Comparison of ENCODE assay signal across 36 cellular contexts in genomic region chr11:41861791-41862190, GRCh38.
"Had no signal": no experiment of that assay in that cellular context is flagged by ENCODE, and none has a peak within 500 bp of the region (broad histone marks: within the 10 kb centered on the region; RNA-seq: fewer than 3 reads in every experiment).

No MANE protein-coding gene starts in this region.

- H3K36me3 ChIP-seq: ascending aorta, cardiac muscle cell had no signal

- H3K36me3 Mint-ChIP-seq: activated CD4-positive, alpha-beta memory T cell treated with anti-CD3 and anti-CD28 coated beads for 36 hours; activated CD8-positive, alpha-beta memory T cell treated with anti-CD3 and anti-CD28 coated beads, Interleukin-2, amount 10 ng/mL, durations not matched to agents 7 days and 5 days; activated naive CD4-positive, alpha-beta T cell treated with anti-CD3 and anti-CD28 coated beads, Interleukin-2, amount 10 ng/mL, durations not matched to agents 7 days and 5 days; activated naive CD4-positive, alpha-beta T cell treated with anti-CD3 and anti-CD28 coated beads, Interleukin-2, amount 50 U/mL, for 24 hours; activated naive CD8-positive, alpha-beta T cell; activated naive CD8-positive, alpha-beta T cell treated with anti-CD3 and anti-CD28 coated beads, Interleukin-2, amount 10 ng/mL, durations not matched to agents 7 days and 5 days; brain had no signal

- DNase-seq: activated B cell treated with CpG ODN at 0.5 μM for 24 hours; activated CD4-positive, alpha-beta memory T cell treated with anti-CD3 and anti-CD28 coated beads for 36 hours; activated CD4-positive, alpha-beta T cell treated with anti-CD3 and anti-CD28 coated beads for 4 hours; activated CD4-positive, alpha-beta T cell treated with anti-CD3 and anti-CD28 coated beads, Interleukin-2, amount 10 ng/mL, durations not matched to agents 24 days and 14 days; activated CD4-positive, alpha-beta T cell treated with anti-CD3 and anti-CD28 coated beads, Interleukin-2, amount 50 U/mL, for 1 hour; activated CD4-positive, alpha-beta T cell treated with anti-CD3 and anti-CD28 coated beads, Interleukin-2, amount 50 U/mL, for 4 hours; activated CD4-positive, CD25-positive, alpha-beta regulatory T cell treated with anti-CD3 and anti-CD28 coated beads, Interleukin-2, amount 50 U/mL, for 72 hours; activated CD8-positive, alpha-beta memory T cell treated with anti-CD3 and anti-CD28 coated beads for 24 hours; activated CD8-positive, alpha-beta memory T cell treated with anti-CD3 and anti-CD28 coated beads, Interleukin-2, amount 10 ng/mL, durations not matched to agents 7 days and 5 days; activated CD8-positive, alpha-beta memory T cell treated with anti-CD3 and anti-CD28 coated beads, Interleukin-2, amount 50 U/mL, for 48 hours; activated CD8-positive, alpha-beta T cell treated with anti-CD3 and anti-CD28 coated beads, Interleukin-2, amount 10 ng/mL, durations not matched to agents 7 days and 5 days; activated effector memory CD4-positive, alpha-beta T cell treated with Interleukin-2 at 50 U/mL for 16 hours; activated gamma-delta T cell; activated naive CD4-positive, alpha-beta T cell treated with anti-CD3 and anti-CD28 coated beads, Interleukin-2, amount 10 ng/mL, durations not matched to agents 7 days and 5 days; activated naive CD4-positive, alpha-beta T cell treated with Interleukin-2 at 50 U/mL for 16 hours; activated naive CD8-positive, alpha-beta T cell treated with anti-CD3 and anti-CD28 coated beads, Interleukin-2, amount 10 ng/mL, durations not matched to agents 7 days and 5 days; activated naive CD8-positive, alpha-beta T cell treated with anti-CD3 and anti-CD28 coated beads, Interleukin-2, amount 50 U/mL, for 24 hours; activated T-cell treated with anti-CD3 and anti-CD28 coated beads, Interleukin-2, amount 50 U/mL, for 24 hours; activated T-cell treated with anti-CD3 and anti-CD28 coated beads, Interleukin-2, amount 50 U/mL, for 48 hours; amygdala; anterior cingulate cortex; caudate nucleus; cerebellar nuclear complex; T-helper 1 cell; T-helper 2 cell; T-helper 9 cell had no signal

- H3K4me1 Mint-ChIP-seq: activated B cell treated with CpG ODN at 0.5 μM for 24 hours; activated CD4-positive, alpha-beta T cell treated with anti-CD3 and anti-CD28 coated beads, Interleukin-2, amount 10 ng/mL, durations not matched to agents 24 days and 14 days; activated CD8-positive, alpha-beta memory T cell treated with anti-CD3 and anti-CD28 coated beads, Interleukin-2, amount 10 ng/mL, durations not matched to agents 7 days and 5 days; activated naive CD4-positive, alpha-beta T cell treated with anti-CD3 and anti-CD28 coated beads, Interleukin-2, amount 10 ng/mL, durations not matched to agents 7 days and 5 days; activated naive CD4-positive, alpha-beta T cell treated with anti-CD3 and anti-CD28 coated beads, Interleukin-2, amount 50 U/mL, for 24 hours; activated naive CD8-positive, alpha-beta T cell treated with anti-CD3 and anti-CD28 coated beads, Interleukin-2, amount 10 ng/mL, durations not matched to agents 7 days and 5 days; activated naive CD8-positive, alpha-beta T cell treated with anti-CD3 and anti-CD28 coated beads, Interleukin-2, amount 50 U/mL, for 24 hours; brain; central memory CD8-positive, alpha-beta T cell had no signal

- H3K27me3 ChIP-seq: ascending aorta, cardiac muscle cell had no signal

- H3K27ac ChIP-seq: ascending aorta, cardiac muscle cell, VCaP had no signal

- H3K27me3 Mint-ChIP-seq: activated B cell treated with CpG ODN at 0.5 μM for 24 hours; activated CD4-positive, alpha-beta memory T cell treated with anti-CD3 and anti-CD28 coated beads for 36 hours; activated CD4-positive, alpha-beta T cell treated with anti-CD3 and anti-CD28 coated beads, Interleukin-2, amount 10 ng/mL, durations not matched to agents 24 days and 14 days; activated CD8-positive, alpha-beta memory T cell treated with anti-CD3 and anti-CD28 coated beads, Interleukin-2, amount 10 ng/mL, durations not matched to agents 7 days and 5 days; activated naive CD4-positive, alpha-beta T cell treated with anti-CD3 and anti-CD28 coated beads, Interleukin-2, amount 10 ng/mL, durations not matched to agents 7 days and 5 days; activated naive CD4-positive, alpha-beta T cell treated with anti-CD3 and anti-CD28 coated beads, Interleukin-2, amount 50 U/mL, for 24 hours; activated naive CD8-positive, alpha-beta T cell; activated naive CD8-positive, alpha-beta T cell treated with anti-CD3 and anti-CD28 coated beads, Interleukin-2, amount 10 ng/mL, durations not matched to agents 7 days and 5 days; activated naive CD8-positive, alpha-beta T cell treated with anti-CD3 and anti-CD28 coated beads, Interleukin-2, amount 50 U/mL, for 24 hours; activated T-cell treated with anti-CD3 and anti-CD28 coated beads, Interleukin-2, amount 50 U/mL, for 24 hours; central memory CD8-positive, alpha-beta T cell had no signal

- H3K9me3 ChIP-seq: ascending aorta had no signal

- H3K4me3 ChIP-seq: ascending aorta, cardiac muscle cell had no signal

- ATAC-seq: activated CD8-positive, alpha-beta memory T cell treated with anti-CD3 and anti-CD28 coated beads, Interleukin-2, amount 10 ng/mL, durations not matched to agents 7 days and 5 days; activated CD8-positive, alpha-beta T cell treated with anti-CD3 and anti-CD28 coated beads, Interleukin-2, amount 10 ng/mL, durations not matched to agents 7 days and 5 days; activated naive CD8-positive, alpha-beta T cell treated with anti-CD3 and anti-CD28 coated beads, Interleukin-2, amount 50 U/mL, for 24 hours had no signal

- H3K9me3 Mint-ChIP-seq: brain had no signal

- H3K4me3 Mint-ChIP-seq: activated B cell treated with CpG ODN at 0.5 μM for 24 hours; activated CD4-positive, alpha-beta memory T cell treated with anti-CD3 and anti-CD28 coated beads for 36 hours; activated CD4-positive, alpha-beta T cell treated with anti-CD3 and anti-CD28 coated beads, Interleukin-2, amount 10 ng/mL, durations not matched to agents 24 days and 14 days; activated CD8-positive, alpha-beta memory T cell treated with anti-CD3 and anti-CD28 coated beads, Interleukin-2, amount 10 ng/mL, durations not matched to agents 7 days and 5 days; activated CD8-positive, alpha-beta T cell treated with anti-CD3 and anti-CD28 coated beads, Interleukin-2, amount 10 ng/mL, durations not matched to agents 7 days and 5 days; activated naive CD4-positive, alpha-beta T cell treated with anti-CD3 and anti-CD28 coated beads, Interleukin-2, amount 10 ng/mL, durations not matched to agents 7 days and 5 days; activated naive CD4-positive, alpha-beta T cell treated with anti-CD3 and anti-CD28 coated beads, Interleukin-2, amount 50 U/mL, for 24 hours; activated naive CD8-positive, alpha-beta T cell; activated naive CD8-positive, alpha-beta T cell treated with anti-CD3 and anti-CD28 coated beads, Interleukin-2, amount 10 ng/mL, durations not matched to agents 7 days and 5 days; activated naive CD8-positive, alpha-beta T cell treated with anti-CD3 and anti-CD28 coated beads, Interleukin-2, amount 50 U/mL, for 24 hours; activated T-cell treated with anti-CD3 and anti-CD28 coated beads, Interleukin-2, amount 50 U/mL, for 24 hours; brain; central memory CD8-positive, alpha-beta T cell; T-helper 1 cell treated with Interleukin-12 subunit alpha and Interleukin-12 subunit beta and Interleukin-4 antibody, amounts not matched to agents 30 μg/mL and 1 μg/mL, for 36 hours; T-helper 2 cell treated with Interferon-gamma antibody and Interleukin-4, amounts not matched to agents 5 μg/mL and 100 μg/mL, for 36 hours had no signal

- H3K27ac Mint-ChIP-seq: activated B cell treated with CpG ODN at 0.5 μM for 24 hours; activated CD4-positive, alpha-beta memory T cell treated with anti-CD3 and anti-CD28 coated beads for 36 hours; activated CD4-positive, alpha-beta T cell treated with anti-CD3 and anti-CD28 coated beads, Interleukin-2, amount 10 ng/mL, durations not matched to agents 24 days and 14 days; activated CD8-positive, alpha-beta memory T cell treated with anti-CD3 and anti-CD28 coated beads, Interleukin-2, amount 10 ng/mL, durations not matched to agents 7 days and 5 days; activated CD8-positive, alpha-beta T cell treated with anti-CD3 and anti-CD28 coated beads, Interleukin-2, amount 10 ng/mL, durations not matched to agents 7 days and 5 days; activated naive CD4-positive, alpha-beta T cell treated with anti-CD3 and anti-CD28 coated beads, Interleukin-2, amount 10 ng/mL, durations not matched to agents 7 days and 5 days; activated naive CD4-positive, alpha-beta T cell treated with anti-CD3 and anti-CD28 coated beads, Interleukin-2, amount 50 U/mL, for 24 hours; activated naive CD8-positive, alpha-beta T cell; activated naive CD8-positive, alpha-beta T cell treated with anti-CD3 and anti-CD28 coated beads, Interleukin-2, amount 10 ng/mL, durations not matched to agents 7 days and 5 days; activated naive CD8-positive, alpha-beta T cell treated with anti-CD3 and anti-CD28 coated beads, Interleukin-2, amount 50 U/mL, for 24 hours; activated T-cell treated with anti-CD3 and anti-CD28 coated beads, Interleukin-2, amount 50 U/mL, for 24 hours; activated T-helper 2 cell treated with anti-CD3 and anti-CD28 coated beads, Interferon-gamma antibody, Interleukin-2, Interleukin-4, amounts not matched to agents 10 μg/mL and 5 μg/mL and 100 μg/mL, durations not matched to agents 14 hours and 24 hours and 36 hours; brain; T-helper 1 cell treated with Interleukin-12 subunit alpha and Interleukin-12 subunit beta and Interleukin-4 antibody, amounts not matched to agents 30 μg/mL and 1 μg/mL, for 36 hours; T-helper 2 cell treated with Interferon-gamma antibody and Interleukin-4, amounts not matched to agents 5 μg/mL and 100 μg/mL, for 36 hours had no signal

- H3K4me1 ChIP-seq: ascending aorta had no signal
